In the genomic region with DNA sequence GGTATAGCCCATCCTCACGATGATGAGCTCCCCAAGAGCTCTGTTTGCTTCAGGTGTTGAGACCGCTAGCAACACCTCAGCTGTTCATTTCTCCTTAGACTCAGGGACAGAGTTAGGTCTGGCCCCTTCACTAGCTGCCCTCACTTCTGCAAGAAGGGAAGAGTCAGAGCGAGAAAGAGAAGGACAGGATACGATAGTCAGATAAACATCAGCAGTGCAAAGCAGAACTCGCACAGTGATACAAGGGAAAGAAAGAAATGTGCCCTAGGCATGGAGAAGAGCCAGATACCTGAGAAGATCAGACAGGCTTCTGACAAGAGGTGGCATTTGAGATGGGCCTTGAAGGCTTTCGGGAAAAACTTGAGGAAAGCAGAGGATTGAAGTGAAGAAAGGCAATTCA, we compare ENCODE assay signal across 16 cellular contexts.
DNase-seq lines count a peak whose midpoint lies in the region; ATAC-seq and TF ChIP-seq lines count a peak whose summit lies in the region.
"Had no signal": no experiment of that assay in that cellular context is flagged by ENCODE, and none has a peak within 500 bp of the region (broad histone marks: within the 10 kb centered on the region; RNA-seq: fewer than 3 reads in every experiment).

No MANE protein-coding gene starts in this region.

- H3K36me3 ChIP-seq in mesodermal cell (ENCODE audit: control insufficient read depth, insufficient read depth, low read length) (peaks cover 47% of the 10 kb centered on the region), thoracic aorta (no peaks in the 10 kb centered on the region), heart left ventricle (peaks cover 0 to 44% (median 7%) of the 10 kb centered on the region in 9 donors)

- no peak for DNase-seq in activated T-cell treated with anti-CD3 and anti-CD28 coated beads, Interleukin-2, amount 50 U/mL, for 72 hours
- no peak for DNase-seq in activated T-cell treated with anti-CD3 and anti-CD28 coated beads, Interleukin-2, amount 50 U/mL, for 4 hours
- peak; percentile 42 for DNase-seq in amniotic epithelial cell (ENCODE audit: low read depth)
- no peak for DNase-seq in thoracic aorta (ENCODE audit: low spot score)
- no peak for DNase-seq in activated effector memory CD4-positive, alpha-beta T cell treated with Interleukin-2 at 50 U/mL for 16 hours
- no peak for DNase-seq in cerebellar cortex (ENCODE audit: low spot score)
- DNase-seq in heart left ventricle, result no peak
- DNase-seq: activated naive CD4-positive, alpha-beta T cell treated with Interleukin-2 at 50 U/mL for 16 hours; effector memory CD4-positive, alpha-beta T cell; NCI-H2029 treated with DMSO at 0.1 percent for 48 hours; NCI-H510A treated with DMSO at 0.1 percent for 48 hours; stimulated activated CD4-positive, alpha-beta T cell treated with anti-CD3 and anti-CD28 coated beads, Interleukin-4, amount 100 ng/mL, for 4 hours had no signal

- TF ChIP-seq CTCF in thoracic aorta (IDR thresholded peaks at IDR 0.05) (no peak), heart left ventricle (IDR thresholded peaks at IDR 0.05) (no peak)

- H3K27me3 ChIP-seq in thoracic aorta (replicated peaks; ENCODE audit: insufficient read depth) (no peaks in the 10 kb centered on the region), heart left ventricle (no peaks in the 10 kb centered on the region)
- H3K27me3 ChIP-seq: cardiac muscle cell had no signal

- H3K4me3 Mint-ChIP-seq in activated T-cell treated with anti-CD3 and anti-CD28 coated beads, Interleukin-2, amount 50 U/mL, for 72 hours, result peak overlapping the region in 1 of 2 donors; percentile 31
- no peak overlapping the region for H3K4me3 Mint-ChIP-seq in activated T-cell treated with anti-CD3 and anti-CD28 coated beads, Interleukin-2, amount 50 U/mL, for 4 hours
- H3K4me3 Mint-ChIP-seq: neural crest cell had no signal

- no peaks in the 10 kb centered on the region for H3K9me3 ChIP-seq in mesodermal cell (ENCODE audit: control insufficient read depth, low read length)
- H3K9me3 ChIP-seq in thoracic aorta, result no peaks in the 10 kb centered on the region
- H3K9me3 ChIP-seq in heart left ventricle, result no peaks in the 10 kb centered on the region

- H3K27ac Mint-ChIP-seq in activated T-cell treated with anti-CD3 and anti-CD28 coated beads, Interleukin-2, amount 50 U/mL, for 72 hours, result no peak overlapping the region

- WGBS in mesodermal cell (ENCODE audit: insufficient coverage in 2 of 2), 2 experiments, result 85 to 91% methylated on average over 5 to 6 of the region's 6 CpGs
- 87 to 91% (median 89%) methylated on average over 6 of the region's 6 CpGs for WGBS in heart left ventricle, 4 donors

- no peaks in the 10 kb centered on the region for H3K9me3 Mint-ChIP-seq in activated T-cell treated with anti-CD3 and anti-CD28 coated beads, Interleukin-2, amount 50 U/mL, for 72 hours
- no peaks in the 10 kb centered on the region for H3K9me3 Mint-ChIP-seq in activated T-cell treated with anti-CD3 and anti-CD28 coated beads, Interleukin-2, amount 50 U/mL, for 4 hours
- H3K9me3 Mint-ChIP-seq: neural crest cell had no signal

- intact Hi-C loops in heart left ventricle (cut with DNase I), result loop anchor here in 2 of 10 donors (5.0 to 10.0 kb wide), 3 partner anchors 124 to 387 kb away; no protein-coding TSS in a partner anchor

- H3K27me3 Mint-ChIP-seq in activated T-cell treated with anti-CD3 and anti-CD28 coated beads, Interleukin-2, amount 50 U/mL, for 72 hours (ENCODE audit: low read depth), result no peaks in the 10 kb centered on the region
- H3K27me3 Mint-ChIP-seq in activated T-cell treated with anti-CD3 and anti-CD28 coated beads, Interleukin-2, amount 50 U/mL, for 4 hours (ENCODE audit: low read depth), result no peaks in the 10 kb centered on the region

- no peak for TF ChIP-seq POLR2A in heart left ventricle (IDR thresholded peaks at IDR 0.05)

- peaks cover 0 to 2% of the 10 kb centered on the region in 2 donors for H3K36me3 Mint-ChIP-seq in activated T-cell treated with anti-CD3 and anti-CD28 coated beads, Interleukin-2, amount 50 U/mL, for 72 hours (ENCODE audit: insufficient read depth in 2 of 2)
- peaks cover 14% of the 10 kb centered on the region for H3K36me3 Mint-ChIP-seq in activated T-cell treated with anti-CD3 and anti-CD28 coated beads, Interleukin-2, amount 50 U/mL, for 4 hours (ENCODE audit: insufficient read depth)

- peak overlapping the region; percentile 85 for H3K27ac ChIP-seq in mesodermal cell (ENCODE audit: low read depth, low read length, severe bottlenecking)
- peak overlapping the region; percentile 8 to 41 for H3K27ac ChIP-seq in thoracic aorta
- H3K27ac ChIP-seq in heart left ventricle, result no peak overlapping the region
- H3K27ac ChIP-seq: cardiac muscle cell had no signal

- H3K4me1 ChIP-seq in mesodermal cell (ENCODE audit: control insufficient read depth, insufficient read depth, low read length, poor library complexity, severe bottlenecking), result peaks cover 78% of the 10 kb centered on the region
- peaks cover 29 to 79% of the 10 kb centered on the region in 2 donors for H3K4me1 ChIP-seq in thoracic aorta (ENCODE audit: control insufficient read depth in 1 of 2, low read depth in 2 of 2)
- peaks cover 0 to 41% (median 12%) of the 10 kb centered on the region in 12 donors for H3K4me1 ChIP-seq in heart left ventricle

- peaks cover 22% of the 10 kb centered on the region for H3K4me1 Mint-ChIP-seq in activated T-cell treated with anti-CD3 and anti-CD28 coated beads, Interleukin-2, amount 50 U/mL, for 72 hours (ENCODE audit: low read depth)
- H3K4me1 Mint-ChIP-seq in activated T-cell treated with anti-CD3 and anti-CD28 coated beads, Interleukin-2, amount 50 U/mL, for 4 hours (ENCODE audit: low read depth), result peaks cover 10% of the 10 kb centered on the region

- peak; percentile 53 to 57 for ATAC-seq in activated T-cell treated with anti-CD3 and anti-CD28 coated beads, Interleukin-2, amount 50 U/mL, for 72 hours (replicated peaks in 1 of 2)
- no peak for ATAC-seq in activated T-cell treated with anti-CD3 and anti-CD28 coated beads, Interleukin-2, amount 50 U/mL, for 4 hours
- ATAC-seq in thoracic aorta (ENCODE audit: insufficient number of reproducible peaks, low FRiP score, low read depth) (no peak), heart left ventricle (no peak)
- ATAC-seq: sciatic nerve had no signal

- H3K4me3 ChIP-seq in mesodermal cell (ENCODE audit: extremely low read depth, insufficient read depth, low read length, poor library complexity, severe bottlenecking), result no peak overlapping the region
- H3K4me3 ChIP-seq in thoracic aorta, result no peak overlapping the region
- peak overlapping the region in 1 of 12 donors; percentile 1 for H3K4me3 ChIP-seq in heart left ventricle
- H3K4me3 ChIP-seq: cardiac muscle cell had no signal

Comparison
In these comparisons a context has a peak if more than half of its experiments do, and no peak if none do; other contexts are left out.
1. ATAC-seq: peak in activated T-cell treated with anti-CD3 and anti-CD28 coated beads, Interleukin-2, amount 50 U/mL, for 72 hours (2 of 2); none in activated T-cell treated with anti-CD3 and anti-CD28 coated beads, Interleukin-2, amount 50 U/mL, for 4 hours (0 of 2), thoracic aorta (single experiment) and heart left ventricle (0 of 4).
2. H3K27ac ChIP-seq: peak in mesodermal cell (single experiment) and thoracic aorta (2 of 2); none in heart left ventricle (0 of 12).